Comparison of ENCODE assay signal across 40 cellular contexts in genomic region chr12:48187916-48188695, GRCh38. TPM values are rescaled to one million over a fixed set of nuclear protein-coding genes. Genes with fewer than 3 reads are reported as not detected.
"Had no signal": no experiment of that assay in that cellular context is flagged by ENCODE, and none has a peak within 500 bp of the region (broad histone marks: within the 10 kb centered on the region; RNA-seq: fewer than 3 reads in every experiment).

No MANE protein-coding gene starts in this region.

- H3K9me3 Mint-ChIP-seq: activated CD4-positive, alpha-beta memory T cell treated with anti-CD3 and anti-CD28 coated beads, Interleukin-2, amount 10 ng/mL, durations not matched to agents 7 days and 5 days; activated T-helper 17 cell treated with anti-CD3 and anti-CD28 coated beads, Interleukin-2, amount 50 U/mL, for 72 hours; T-helper 1 cell treated with Interleukin-12 subunit alpha and Interleukin-12 subunit beta and Interleukin-4 antibody, amounts not matched to agents 30 μg/mL and 1 μg/mL, for 36 hours; T-helper 2 cell treated with Interferon-gamma antibody and Interleukin-4, amounts not matched to agents 5 μg/mL and 100 μg/mL, for 36 hours had no signal

- H3K4me2 ChIP-seq: SK-N-SH had no signal

- H3K9me3 ChIP-seq: adrenal gland, body of pancreas, breast epithelium, Peyer's patch, SK-N-SH had no signal

- H3K4me3 ChIP-seq: adrenal gland, body of pancreas, breast epithelium, Peyer's patch, SJSA1 had no signal

- H3K36me3 ChIP-seq: adrenal gland, breast epithelium, Peyer's patch had no signal

- H3K27me3 ChIP-seq: adrenal gland, Peyer's patch had no signal

- H3K36me3 Mint-ChIP-seq: activated CD8-positive, alpha-beta memory T cell treated with anti-CD3 and anti-CD28 coated beads, Interleukin-2, amount 10 ng/mL, durations not matched to agents 7 days and 5 days; WTC11 had no signal

- H3K4me1 Mint-ChIP-seq: activated T-helper 17 cell treated with anti-CD3 and anti-CD28 coated beads, Interleukin-2, amount 50 U/mL, for 72 hours had no signal

- H3K4me3 Mint-ChIP-seq: activated CD4-positive, alpha-beta memory T cell treated with anti-CD3 and anti-CD28 coated beads, Interleukin-2, amount 10 ng/mL, durations not matched to agents 7 days and 5 days; activated CD4-positive, alpha-beta T cell treated with anti-CD3 and anti-CD28 coated beads for 36 hours; activated CD8-positive, alpha-beta memory T cell treated with anti-CD3 and anti-CD28 coated beads, Interleukin-2, amount 10 ng/mL, durations not matched to agents 7 days and 5 days; activated T-helper 17 cell treated with anti-CD3 and anti-CD28 coated beads, Interleukin-2, amount 50 U/mL, for 72 hours; T-helper 1 cell treated with Interleukin-12 subunit alpha and Interleukin-12 subunit beta and Interleukin-4 antibody, amounts not matched to agents 30 μg/mL and 1 μg/mL, for 36 hours; T-helper 2 cell treated with Interferon-gamma antibody and Interleukin-4, amounts not matched to agents 5 μg/mL and 100 μg/mL, for 36 hours; WTC11 had no signal

- H3K9me2 ChIP-seq: SK-N-SH had no signal

- H3K9ac ChIP-seq: SK-N-SH had no signal

- DNase-seq: activated CD4-positive, alpha-beta memory T cell treated with anti-CD3 and anti-CD28 coated beads, Interleukin-2, amount 10 ng/mL, durations not matched to agents 7 days and 5 days; activated CD4-positive, alpha-beta T cell treated with anti-CD3 and anti-CD28 coated beads for 36 hours; activated CD4-positive, alpha-beta T cell treated with anti-CD3 and anti-CD28 coated beads, Interleukin-2, amount 50 U/mL, for 1 hour; activated CD8-positive, alpha-beta memory T cell treated with anti-CD3 and anti-CD28 coated beads for 24 hours; activated CD8-positive, alpha-beta memory T cell treated with anti-CD3 and anti-CD28 coated beads, Interleukin-2, amount 10 ng/mL, durations not matched to agents 7 days and 5 days; activated CD8-positive, alpha-beta memory T cell treated with anti-CD3 and anti-CD28 coated beads, Interleukin-2, amount 50 U/mL, for 48 hours; activated effector memory CD4-positive, alpha-beta T cell treated with anti-CD3 and anti-CD28 coated beads, Interleukin-2, amount 50 U/mL, for 16 hours; activated naive CD4-positive, alpha-beta T cell; activated naive CD4-positive, alpha-beta T cell treated with anti-CD3 and anti-CD28 coated beads, Interleukin-2, amount 50 U/mL, for 16 hours; activated T-cell treated with anti-CD3 and anti-CD28 coated beads, Interleukin-2, amount 50 U/mL, for 48 hours; adrenal gland; body of pancreas; caudate nucleus; cerebellar nuclear complex; Kasumi-1; MM.1S; MV-4-11; NCI-H1092; NCI-H146; NCI-H187; NCI-H2029 treated with DMSO at 0.1 percent for 48 hours; NCI-H2107; NCI-H2171; NCI-H510A; NCI-H526; NCI-H748 treated with DMSO at 0.1 percent for 48 hours; NK-92 treated with Interleukin-12 subunit alpha and Interleukin-12 subunit beta, amount 100 ng/mL, for 24 hours; PC-3; Peyer's patch; RPMI8226; SHP77 treated with DMSO at 0.1 percent for 48 hours; SK-N-SH had no signal

- H3K27ac Mint-ChIP-seq: activated CD4-positive, alpha-beta memory T cell treated with anti-CD3 and anti-CD28 coated beads, Interleukin-2, amount 10 ng/mL, durations not matched to agents 7 days and 5 days; activated CD4-positive, alpha-beta T cell treated with anti-CD3 and anti-CD28 coated beads for 36 hours; activated CD8-positive, alpha-beta memory T cell treated with anti-CD3 and anti-CD28 coated beads, Interleukin-2, amount 10 ng/mL, durations not matched to agents 7 days and 5 days; activated T-helper 17 cell treated with anti-CD3 and anti-CD28 coated beads, Interleukin-2, amount 50 U/mL, for 72 hours; T-helper 1 cell treated with Interleukin-12 subunit alpha and Interleukin-12 subunit beta and Interleukin-4 antibody, amounts not matched to agents 30 μg/mL and 1 μg/mL, for 36 hours; T-helper 2 cell treated with Interferon-gamma antibody and Interleukin-4, amounts not matched to agents 5 μg/mL and 100 μg/mL, for 36 hours; WTC11 had no signal

- H3K27ac ChIP-seq: body of pancreas, breast epithelium, Peyer's patch, SJSA1 had no signal

- ATAC-seq: activated CD4-positive, alpha-beta T cell treated with anti-CD3 and anti-CD28 coated beads for 36 hours; activated CD4-positive, CD25-positive, alpha-beta regulatory T cell treated with anti-CD3 and anti-CD28 coated beads, Interleukin-2, amount 50 U/mL, for 24 hours; activated CD8-positive, alpha-beta memory T cell treated with anti-CD3 and anti-CD28 coated beads, Interleukin-2, amount 10 ng/mL, durations not matched to agents 7 days and 5 days; activated T-helper 17 cell treated with anti-CD3 and anti-CD28 coated beads, Interleukin-2, amount 50 U/mL, for 72 hours; body of pancreas; PC-3; WTC11 had no signal

RNA-seq across cellular contexts. Expression of gene CCDC184, which starts 4.7 kb away (rescaled TPM):
- total RNA-seq: PC-3 had no signal

RNA-seq across cellular contexts. Expression of gene OR10AD1, which starts 15.0 kb away (rescaled TPM):
- total RNA-seq: activated CD4-positive, alpha-beta memory T cell treated with anti-CD3 and anti-CD28 coated beads, Interleukin-2, amount 10 ng/mL, durations not matched to agents 7 days and 5 days; activated CD4-positive, alpha-beta T cell treated with anti-CD3 and anti-CD28 coated beads for 36 hours; activated CD8-positive, alpha-beta memory T cell treated with anti-CD3 and anti-CD28 coated beads, Interleukin-2, amount 10 ng/mL, durations not matched to agents 7 days and 5 days; activated T-helper 17 cell treated with anti-CD3 and anti-CD28 coated beads, Interleukin-2, amount 50 U/mL, for 72 hours; adrenal gland; astrocyte; body of pancreas; breast epithelium; PC-3; Peyer's patch; SJSA1; WTC11 had no signal
- polyA plus RNA-seq: SK-N-SH had no signal
